ENCODE assay signal across 2 cellular contexts in the genomic region with DNA sequence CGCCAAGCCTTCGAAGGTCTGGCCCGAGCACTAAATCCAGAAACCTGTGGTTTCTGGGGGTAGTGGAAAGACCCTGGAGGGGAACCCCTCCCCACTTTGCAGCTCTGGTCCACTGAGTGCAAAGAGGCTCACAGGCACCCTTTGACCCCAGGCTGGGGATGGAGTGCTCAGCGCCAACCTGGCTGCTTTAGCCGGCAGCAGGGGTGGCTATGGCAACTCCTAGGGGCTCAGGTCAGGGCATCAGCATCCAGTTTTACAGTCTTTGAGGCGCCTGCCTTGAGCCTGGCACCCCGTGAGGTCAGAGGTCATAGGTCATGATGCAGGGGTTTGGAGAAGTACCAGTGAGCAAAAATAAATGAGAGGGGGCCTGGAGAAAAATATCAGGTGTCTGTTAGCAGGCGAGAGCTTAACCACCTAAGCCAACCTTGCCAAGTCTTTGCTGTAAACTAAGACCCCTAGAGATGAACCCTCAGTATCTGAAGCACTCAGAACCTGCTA.
TF ChIP-seq lines count a peak whose summit lies in the region.

No MANE protein-coding gene starts in this region.

TF ChIP-seq in K562, 482 proteins besides CTCF, POLR2A, EP300 and RAD21:
- peak; percentile 52; the same call in 1 of the 2 replicates for TF ChIP-seq NR2C2 (CRISPR knock-in tag; IDR thresholded peaks at IDR 0.05)
- TF ChIP-seq NR2C2 (tag; IDR thresholded peaks at IDR 0.05): peak; percentile 78
- TF ChIP-seq KDM4B (IDR thresholded peaks at IDR 0.05; ENCODE audit: borderline replicate concordance in 2 of 2, low read depth in 1 of 2): no peak
- TF ChIP-seq NR2C1 (IDR thresholded peaks at IDR 0.05): peak; percentile 86
- peak; percentile 88 for TF ChIP-seq NR2C1 (tag; IDR thresholded peaks at IDR 0.05)

TF ChIP-seq in GM23338, 12 proteins besides CTCF, POLR2A, EP300 and RAD21:
- TF ChIP-seq EZH2phosphoT487 (IDR thresholded peaks at IDR 0.05; ENCODE audit: unreplicated experiment) (no peak), ZNF114 (CRISPR knock-in tag; IDR thresholded peaks at IDR 0.05) (no peak), STAT1 (IDR thresholded peaks at IDR 0.05; ENCODE audit: unreplicated experiment) (no peak), EZH2 (IDR thresholded peaks at IDR 0.05; ENCODE audit: low read depth, unreplicated experiment) (no peak), POLR2AphosphoS5 (IDR thresholded peaks at IDR 0.05; ENCODE audit: low read depth) (no peak), JUNB (IDR thresholded peaks at IDR 0.05; ENCODE audit: unreplicated experiment) (no peak), ZNF331 (CRISPR knock-in tag; IDR thresholded peaks at IDR 0.05; ENCODE audit: low read depth) (no peak), CREB1 (CRISPR knock-in tag; IDR thresholded peaks at IDR 0.05; ENCODE audit: low read depth) (no peak), ZNF462 (CRISPR knock-in tag; IDR thresholded peaks at IDR 0.05) (no peak), NANOG (IDR thresholded peaks at IDR 0.05; ENCODE audit: borderline replicate concordance) (no peak)
- TF ChIP-seq, protein P1, sequence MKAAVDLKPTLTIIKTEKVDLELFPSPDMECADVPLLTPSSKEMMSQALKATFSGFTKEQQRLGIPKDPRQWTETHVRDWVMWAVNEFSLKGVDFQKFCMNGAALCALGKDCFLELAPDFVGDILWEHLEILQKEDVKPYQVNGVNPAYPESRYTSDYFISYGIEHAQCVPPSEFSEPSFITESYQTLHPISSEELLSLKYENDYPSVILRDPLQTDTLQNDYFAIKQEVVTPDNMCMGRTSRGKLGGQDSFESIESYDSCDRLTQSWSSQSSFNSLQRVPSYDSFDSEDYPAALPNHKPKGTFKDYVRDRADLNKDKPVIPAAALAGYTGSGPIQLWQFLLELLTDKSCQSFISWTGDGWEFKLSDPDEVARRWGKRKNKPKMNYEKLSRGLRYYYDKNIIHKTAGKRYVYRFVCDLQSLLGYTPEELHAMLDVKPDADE (IDR thresholded peaks at IDR 0.05): no peak
- TF ChIP-seq, protein P2, sequence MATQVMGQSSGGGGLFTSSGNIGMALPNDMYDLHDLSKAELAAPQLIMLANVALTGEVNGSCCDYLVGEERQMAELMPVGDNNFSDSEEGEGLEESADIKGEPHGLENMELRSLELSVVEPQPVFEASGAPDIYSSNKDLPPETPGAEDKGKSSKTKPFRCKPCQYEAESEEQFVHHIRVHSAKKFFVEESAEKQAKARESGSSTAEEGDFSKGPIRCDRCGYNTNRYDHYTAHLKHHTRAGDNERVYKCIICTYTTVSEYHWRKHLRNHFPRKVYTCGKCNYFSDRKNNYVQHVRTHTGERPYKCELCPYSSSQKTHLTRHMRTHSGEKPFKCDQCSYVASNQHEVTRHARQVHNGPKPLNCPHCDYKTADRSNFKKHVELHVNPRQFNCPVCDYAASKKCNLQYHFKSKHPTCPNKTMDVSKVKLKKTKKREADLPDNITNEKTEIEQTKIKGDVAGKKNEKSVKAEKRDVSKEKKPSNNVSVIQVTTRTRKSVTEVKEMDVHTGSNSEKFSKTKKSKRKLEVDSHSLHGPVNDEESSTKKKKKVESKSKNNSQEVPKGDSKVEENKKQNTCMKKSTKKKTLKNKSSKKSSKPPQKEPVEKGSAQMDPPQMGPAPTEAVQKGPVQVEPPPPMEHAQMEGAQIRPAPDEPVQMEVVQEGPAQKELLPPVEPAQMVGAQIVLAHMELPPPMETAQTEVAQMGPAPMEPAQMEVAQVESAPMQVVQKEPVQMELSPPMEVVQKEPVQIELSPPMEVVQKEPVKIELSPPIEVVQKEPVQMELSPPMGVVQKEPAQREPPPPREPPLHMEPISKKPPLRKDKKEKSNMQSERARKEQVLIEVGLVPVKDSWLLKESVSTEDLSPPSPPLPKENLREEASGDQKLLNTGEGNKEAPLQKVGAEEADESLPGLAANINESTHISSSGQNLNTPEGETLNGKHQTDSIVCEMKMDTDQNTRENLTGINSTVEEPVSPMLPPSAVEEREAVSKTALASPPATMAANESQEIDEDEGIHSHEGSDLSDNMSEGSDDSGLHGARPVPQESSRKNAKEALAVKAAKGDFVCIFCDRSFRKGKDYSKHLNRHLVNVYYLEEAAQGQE (IDR thresholded peaks at IDR 0.05; ENCODE audit: unreplicated experiment): no peak
